Comparison of ENCODE assay signal across 19 cellular contexts in genomic region chr4:7814451-7814850, GRCh38.
"Had no signal": no experiment of that assay in that cellular context is flagged by ENCODE, and none has a peak within 500 bp of the region (broad histone marks: within the 10 kb centered on the region; RNA-seq: fewer than 3 reads in every experiment).

No MANE protein-coding gene starts in this region.

- H3K4me1 Mint-ChIP-seq: central memory CD8-positive, alpha-beta T cell; immature natural killer cell; memory B cell had no signal

- ATAC-seq: activated CD8-positive, alpha-beta T cell treated with anti-CD3 and anti-CD28 coated beads, Interleukin-2, amount 10 ng/mL, durations not matched to agents 7 days and 5 days; esophagus mucosa; naive thymus-derived CD8-positive, alpha-beta T cell had no signal

- H3K79me2 ChIP-seq: parathyroid adenoma had no signal

- H3K4me3 Mint-ChIP-seq: activated CD4-positive, alpha-beta T cell treated with anti-CD3 and anti-CD28 coated beads, Interleukin-2, amount 10 ng/mL, durations not matched to agents 7 days and 5 days; activated CD8-positive, alpha-beta T cell treated with anti-CD3 and anti-CD28 coated beads, Interleukin-2, amount 10 ng/mL, durations not matched to agents 7 days and 5 days; activated naive CD8-positive, alpha-beta T cell treated with anti-CD3 and anti-CD28 coated beads, Interleukin-2, amount 10 ng/mL, durations not matched to agents 7 days and 5 days; activated T-cell treated with anti-CD3 and anti-CD28 coated beads, Interleukin-2, amount 50 U/mL, for 24 hours; brain; central memory CD8-positive, alpha-beta T cell; immature natural killer cell; memory B cell; naive thymus-derived CD8-positive, alpha-beta T cell had no signal

- H3K27me3 ChIP-seq: neutrophil, transverse colon had no signal

- H3K9me3 ChIP-seq: neutrophil, transverse colon had no signal

- H3K9me3 Mint-ChIP-seq: activated CD4-positive, alpha-beta T cell treated with anti-CD3 and anti-CD28 coated beads, Interleukin-2, amount 10 ng/mL, durations not matched to agents 7 days and 5 days; activated naive CD8-positive, alpha-beta T cell treated with anti-CD3 and anti-CD28 coated beads, Interleukin-2, amount 10 ng/mL, durations not matched to agents 7 days and 5 days; activated T-cell treated with anti-CD3 and anti-CD28 coated beads, Interleukin-2, amount 50 U/mL, for 24 hours; activated T-helper 2 cell treated with anti-CD3 and anti-CD28 coated beads, Interferon-gamma antibody, Interleukin-2, Interleukin-4, amounts not matched to agents 10 μg/mL and 5 μg/mL and 100 μg/mL, durations not matched to agents 14 hours and 24 hours and 36 hours; central memory CD8-positive, alpha-beta T cell; immature natural killer cell; memory B cell; naive thymus-derived CD8-positive, alpha-beta T cell had no signal

- DNase-seq: activated CD4-positive, alpha-beta T cell treated with anti-CD3 and anti-CD28 coated beads, Interleukin-2, amount 10 ng/mL, durations not matched to agents 7 days and 5 days; activated CD8-positive, alpha-beta T cell treated with anti-CD3 and anti-CD28 coated beads, Interleukin-2, amount 10 ng/mL, durations not matched to agents 7 days and 5 days; activated naive CD4-positive, alpha-beta T cell treated with Interleukin-2 at 50 U/mL for 16 hours; activated naive CD8-positive, alpha-beta T cell treated with anti-CD3 and anti-CD28 coated beads, Interleukin-2, amount 10 ng/mL, durations not matched to agents 7 days and 5 days; activated T-cell treated with anti-CD3 and anti-CD28 coated beads, Interleukin-2, amount 50 U/mL, for 24 hours; cortex of kidney; effector CD4-positive, alpha-beta T cell; immature natural killer cell; naive thymus-derived CD8-positive, alpha-beta T cell; stimulated activated CD4-positive, alpha-beta T cell treated with anti-CD3 and anti-CD28 coated beads, Interleukin-12 subunit alpha, Interleukin-12 subunit beta, amount 100 ng/mL, for 4 hours; stimulated activated naive CD4-positive, alpha-beta T cell treated with Interleukin-2 at 50 U/mL for 16 hours; transverse colon had no signal

- H3K27ac ChIP-seq: neutrophil, parathyroid adenoma had no signal

- H3K27ac Mint-ChIP-seq: activated CD4-positive, alpha-beta T cell treated with anti-CD3 and anti-CD28 coated beads, Interleukin-2, amount 10 ng/mL, durations not matched to agents 7 days and 5 days; activated CD8-positive, alpha-beta T cell treated with anti-CD3 and anti-CD28 coated beads, Interleukin-2, amount 10 ng/mL, durations not matched to agents 7 days and 5 days; activated naive CD8-positive, alpha-beta T cell treated with anti-CD3 and anti-CD28 coated beads, Interleukin-2, amount 10 ng/mL, durations not matched to agents 7 days and 5 days; activated T-cell treated with anti-CD3 and anti-CD28 coated beads, Interleukin-2, amount 50 U/mL, for 24 hours; activated T-helper 2 cell treated with anti-CD3 and anti-CD28 coated beads, Interferon-gamma antibody, Interleukin-2, Interleukin-4, amounts not matched to agents 10 μg/mL and 5 μg/mL and 100 μg/mL, durations not matched to agents 14 hours and 24 hours and 36 hours; memory B cell; naive thymus-derived CD8-positive, alpha-beta T cell had no signal

- H2AFZ ChIP-seq: parathyroid adenoma had no signal

- H3K4me1 ChIP-seq: parathyroid adenoma had no signal

- H3K27me3 Mint-ChIP-seq: activated CD4-positive, alpha-beta T cell treated with anti-CD3 and anti-CD28 coated beads, Interleukin-2, amount 10 ng/mL, durations not matched to agents 7 days and 5 days; activated naive CD8-positive, alpha-beta T cell treated with anti-CD3 and anti-CD28 coated beads, Interleukin-2, amount 10 ng/mL, durations not matched to agents 7 days and 5 days; activated T-cell treated with anti-CD3 and anti-CD28 coated beads, Interleukin-2, amount 50 U/mL, for 24 hours; central memory CD8-positive, alpha-beta T cell; naive thymus-derived CD8-positive, alpha-beta T cell had no signal

- H3K4me3 ChIP-seq: transverse colon had no signal
